ENCODE assay signal across 28 cellular contexts in genomic region chr1:31640179-31640578, GRCh38. TPM values are rescaled to one million over a fixed set of nuclear protein-coding genes. Genes with fewer than 3 reads are reported as not detected.
DNase-seq lines count a peak whose midpoint lies in the region; ATAC-seq and TF ChIP-seq lines count a peak whose summit lies in the region.
"Had no signal": no experiment of that assay in that cellular context is flagged by ENCODE, and none has a peak within 500 bp of the region (broad histone marks: within the 10 kb centered on the region; RNA-seq: fewer than 3 reads in every experiment).

No MANE protein-coding gene starts in this region.

- peaks cover 46 to 67% (median 54%) of the 10 kb centered on the region in 10 experiments for H3K4me1 ChIP-seq in BLaER1 treated with 17β-estradiol and CSF1 and Interleukin-3, amounts not matched to agents 10 nM and 100 nM
- peaks cover 9% of the 10 kb centered on the region for H3K4me1 ChIP-seq in OCI-LY7 (ENCODE audit: insufficient read depth, low read length, poor library complexity, severe bottlenecking)
- H3K4me1 ChIP-seq in gastrocnemius medialis, result peaks cover 78 to 81% of the 10 kb centered on the region in 2 donors
- H3K4me1 ChIP-seq: neural progenitor cell had no signal

- POLR2A ChIA-PET in OCI-LY7 (lab: Charles Lee), result interaction anchor here (0.6 kb wide), 1 partner anchor 574 kb away, joined by 3 read pairs; no protein-coding TSS in a partner anchor

- no peak overlapping the region for H3K4me3 ChIP-seq in BLaER1 treated with 17β-estradiol and CSF1 and Interleukin-3, amounts not matched to agents 10 nM and 100 nM
- H3K4me3 ChIP-seq in OCI-LY7 (ENCODE audit: low read depth, low read length, poor library complexity, severe bottlenecking) (no peak overlapping the region), epithelial cell of proximal tubule (ENCODE audit: low read depth, low read length) (no peak overlapping the region), gastrocnemius medialis (peak overlapping the region in 2 of 4 donors; percentile 1 to 24)
- H3K4me3 ChIP-seq: BLaER1, lung, neural progenitor cell, sigmoid colon, stomach, transverse colon had no signal

- intact Hi-C loops in OCI-LY7 (cut with micrococcal nuclease; ENCODE audit: unreplicated experiment) (no loop called here), gastrocnemius medialis (cut with DNase I; ENCODE audit: low total_unique reads) (loop anchor here (5.0 to 10.0 kb wide), 2 partner anchors 287 to 315 kb away; no protein-coding TSS in a partner anchor)

- H3K4me2 ChIP-seq in BLaER1 treated with 17β-estradiol and CSF1 and Interleukin-3, amounts not matched to agents 10 nM and 100 nM, result peak overlapping the region in 10 of 11 experiments; percentile 2 to 63 (median 29); a peak in 16 of 22 replicates
- no peak overlapping the region for H3K4me2 ChIP-seq in OCI-LY7 (ENCODE audit: low read length)
- H3K4me2 ChIP-seq: neural progenitor cell had no signal

- CTCF ChIA-PET in OCI-LY7 (lab: Charles Lee; ENCODE audit: unreplicated experiment), result no interaction called here

- in situ Hi-C loops in gastrocnemius medialis (cut with MboI; ENCODE audit: low sequenced_read_pairs in 4 of 4), result no loop called here

- DNase-seq in OCI-LY7 (ENCODE audit: low spot score) (no peak), epithelial cell of proximal tubule (ENCODE audit: low read depth) (no peak), gastrocnemius medialis (no peak), cerebellum (ENCODE audit: low spot score) (no peak), mesenteric fat pad (ENCODE audit: low spot score) (no peak), NCI-H774 (lab: John Stamatoyannopoulos, UW) (no peak)
- DNase-seq: activated CD4-positive, alpha-beta T cell treated with anti-CD3 and anti-CD28 coated beads for 36 hours; activated CD8-positive, alpha-beta memory T cell treated with anti-CD3 and anti-CD28 coated beads for 24 hours; activated naive CD4-positive, alpha-beta T cell treated with anti-CD3 and anti-CD28 coated beads, Interleukin-2, amount 10 ng/mL, durations not matched to agents 7 days and 5 days; activated T-cell treated with anti-CD3 and anti-CD28 coated beads, Interleukin-2, amount 50 U/mL, for 1 hour; COR-L47; H9; NCI-H1105; NCI-H1930; NCI-H748 treated with DMSO at 0.1 percent for 48 hours; OCI-M1; sigmoid colon; stomach; transverse colon had no signal

- BruUV-seq in OCI-LY7 (replicated peaks; lab: Mats Ljungman, UMichigan), result no TSS peak

- peaks cover 48 to 65% (median 55%) of the 10 kb centered on the region in 11 experiments; a peak in 21 of 22 replicates for H4K20me1 ChIP-seq in BLaER1 treated with 17β-estradiol and CSF1 and Interleukin-3, amounts not matched to agents 10 nM and 100 nM
- peaks cover 7% of the 10 kb centered on the region; the same call in 1 of the 2 replicates for H4K20me1 ChIP-seq in OCI-LY7 (ENCODE audit: insufficient read depth, low read length)

- H2AFZ ChIP-seq in OCI-LY7 (ENCODE audit: low read length), result no peak overlapping the region
- H2AFZ ChIP-seq: neural progenitor cell had no signal

- peak overlapping the region in 6 of 11 experiments; percentile 3 to 63 (median 42); a peak in 7 of 22 replicates for H3K27ac ChIP-seq in BLaER1 treated with 17β-estradiol and CSF1 and Interleukin-3, amounts not matched to agents 10 nM and 100 nM
- H3K27ac ChIP-seq in OCI-LY7 (ENCODE audit: low read depth, low read length, poor library complexity, severe bottlenecking), result no peak overlapping the region
- H3K27ac ChIP-seq in gastrocnemius medialis, result peak overlapping the region; percentile 87 to 99 (median 96)
- H3K27ac ChIP-seq: BLaER1, neural progenitor cell, sigmoid colon had no signal

- H3K9me2 ChIP-seq in OCI-LY7 (ENCODE audit: insufficient read depth, low read length), result no peaks in the 10 kb centered on the region

- H3K27me3 ChIP-seq in BLaER1 treated with 17β-estradiol and CSF1 and Interleukin-3, amounts not matched to agents 10 nM and 100 nM, result no peaks in the 10 kb centered on the region
- H3K27me3 ChIP-seq in gastrocnemius medialis, result no peaks in the 10 kb centered on the region
- H3K27me3 ChIP-seq: BLaER1, neural progenitor cell, sigmoid colon, stomach, transverse colon had no signal

- H3K9me3 ChIP-seq in BLaER1 treated with 17β-estradiol and CSF1 and Interleukin-3, amounts not matched to agents 10 nM and 100 nM (replicated peaks in 1 of 11), result no peaks in the 10 kb centered on the region
- H3K9me3 ChIP-seq in OCI-LY7 (ENCODE audit: low read length) (no peaks in the 10 kb centered on the region), gastrocnemius medialis (no peaks in the 10 kb centered on the region)
- H3K9me3 ChIP-seq: BLaER1, sigmoid colon, stomach, transverse colon had no signal

- peak overlapping the region in 6 of 11 experiments; percentile 1 to 38 (median 19); a peak in 5 of 22 replicates for H3K9ac ChIP-seq in BLaER1 treated with 17β-estradiol and CSF1 and Interleukin-3, amounts not matched to agents 10 nM and 100 nM
- H3K9ac ChIP-seq: BLaER1, neural progenitor cell had no signal

- peaks cover 20% of the 10 kb centered on the region; the same call in 1 of the 2 replicates for H3K79me2 ChIP-seq in OCI-LY7 (ENCODE audit: insufficient read depth, low read depth, low read length)

- TF ChIP-seq POLR2A in gastrocnemius medialis (IDR thresholded peaks at IDR 0.05), result no peak

- ATAC-seq in gastrocnemius medialis, result no peak
- no peak for ATAC-seq in GM21737 (IDR thresholded peaks at IDR 0.05; ENCODE audit: unreplicated experiment)
- ATAC-seq: activated CD4-positive, alpha-beta T cell treated with anti-CD3 and anti-CD28 coated beads for 36 hours had no signal

- H3K36me3 ChIP-seq in BLaER1 treated with 17β-estradiol and CSF1 and Interleukin-3, amounts not matched to agents 10 nM and 100 nM, result peaks cover 5 to 41% (median 21%) of the 10 kb centered on the region in 11 experiments; a peak in 19 of 22 replicates
- peaks cover 4% of the 10 kb centered on the region; the same call in 1 of the 2 replicates for H3K36me3 ChIP-seq in OCI-LY7 (ENCODE audit: insufficient read depth, low read length)
- H3K36me3 ChIP-seq in gastrocnemius medialis, result peaks cover 0 to under 1% of the 10 kb centered on the region in 2 donors
- H3K36me3 ChIP-seq: neural progenitor cell, transverse colon had no signal

- TF ChIP-seq CTCF in OCI-LY7 (conservative IDR thresholded peaks at IDR 0.05; ENCODE audit: low read length) (0 out of 2 replicates have a peak, but pooled peaks have one; percentile 21), epithelial cell of proximal tubule (conservative IDR thresholded peaks at IDR 0.05; ENCODE audit: low read depth, low read length) (peak; percentile 8), gastrocnemius medialis (IDR thresholded peaks at IDR 0.05 in 4 of 5, conservative IDR thresholded peaks at IDR 0.05 in 1 of 5) (no peak)

RNA-seq across cellular contexts. Expression of gene PEF1, which starts 4.5 kb away (rescaled TPM):
- 67.7 and 89.7 TPM in 2 replicates for total RNA-seq in OCI-LY7 (2014; rRNA removed; shearing (Covaris generic))
- total RNA-seq in OCI-LY7 (2022) (54.6 and 56.1 TPM in 2 replicates), epithelial cell of proximal tubule (71.7 and 116 TPM in 2 replicates), gastrocnemius medialis (10 to 100 TPM; 29.5 to 53.1 (median 42.7) TPM), cerebellum (29.2 TPM), mesenteric fat pad (47.9 TPM)

RNA-seq across cellular contexts. Expression of gene HCRTR1, which starts 22.7 kb away (rescaled TPM):
- total RNA-seq in OCI-LY7 (2014; rRNA removed; shearing (Covaris generic)), result not detected in 2 replicates
- total RNA-seq in OCI-LY7 (2022) (not detected in 2 replicates), epithelial cell of proximal tubule (not detected in 2 replicates), gastrocnemius medialis (under 1 TPM in 1 of 4 donors, not detected in 3; 0.59 TPM), cerebellum (0.64 TPM), mesenteric fat pad (0.39 TPM)
- total RNA-seq: A673; activated CD4-positive, alpha-beta T cell treated with anti-CD3 and anti-CD28 coated beads for 36 hours; H9; LHCN-M2; progenitor cell of endocrine pancreas; sigmoid colon; stomach; T-helper 1 cell treated with Interleukin-12 subunit alpha and Interleukin-12 subunit beta and Interleukin-4 antibody, amounts not matched to agents 30 ng/mL and 1 ng/mL, for 36 hours had no signal

Comparison
In these comparisons a context has a peak if more than half of its experiments do, and no peak if none do; other contexts are left out.
1. CTCF ChIP-seq: peak in OCI-LY7 (single experiment) and epithelial cell of proximal tubule (single experiment); none in gastrocnemius medialis (0 of 5).